ENCODE assay signal across 29 cellular contexts in the genomic region with DNA sequence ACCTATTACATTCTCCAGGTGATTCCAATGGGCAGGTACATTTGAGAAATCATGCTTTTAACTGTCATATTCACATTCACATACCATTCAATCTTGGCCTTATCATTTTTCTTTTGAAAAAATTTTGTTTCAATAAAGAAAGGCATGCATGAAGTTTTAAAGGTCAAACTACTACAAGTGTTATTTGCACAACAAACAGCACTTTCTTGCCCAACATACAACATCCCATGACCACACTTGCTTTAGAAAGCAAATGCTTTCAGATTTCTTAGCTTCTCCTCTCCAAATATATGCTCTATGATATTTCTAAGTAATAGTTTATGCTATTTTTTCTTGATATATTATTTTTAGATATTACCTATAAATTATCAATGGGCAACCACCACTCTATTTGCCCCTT. TPM values are rescaled to one million over a fixed set of nuclear protein-coding genes. Genes with fewer than 3 reads are reported as not detected.
"Had no signal": no experiment of that assay in that cellular context is flagged by ENCODE, and none has a peak within 500 bp of the region (broad histone marks: within the 10 kb centered on the region; RNA-seq: fewer than 3 reads in every experiment).

No MANE protein-coding gene starts in this region.

- H3K4me3 ChIP-seq: colonic mucosa, coronary artery, dorsolateral prefrontal cortex, esophagus muscularis mucosa, esophagus squamous epithelium, gastrocnemius medialis, gastroesophageal sphincter, heart left ventricle, heart right ventricle had no signal

- ATAC-seq: effector memory CD8-positive, alpha-beta T cell; esophagus mucosa; foreskin keratinocyte; gastrocnemius medialis; gastroesophageal sphincter; heart left ventricle; heart right ventricle had no signal

- H3K9me3 ChIP-seq: colonic mucosa, esophagus muscularis mucosa, esophagus squamous epithelium, gastrocnemius medialis, gastroesophageal sphincter, heart left ventricle had no signal

- H3K4me1 ChIP-seq: colonic mucosa, esophagus muscularis mucosa, esophagus squamous epithelium, foreskin keratinocyte, gastrocnemius medialis, gastroesophageal sphincter, heart left ventricle, heart right ventricle had no signal

- DNase-seq: colonic mucosa; cortex of kidney; dermis blood vessel endothelial cell; dorsolateral prefrontal cortex; effector CD4-positive, alpha-beta T cell; effector CD8-positive, alpha-beta T cell; effector memory CD4-positive, alpha-beta T cell; effector memory CD8-positive, alpha-beta T cell; endodermal cell; erythroblast; esophagus squamous epithelium; foreskin fibroblast; foreskin keratinocyte; foreskin melanocyte; gastrocnemius medialis; glutamatergic neuron; head of caudate nucleus; heart left ventricle; heart right ventricle had no signal

- H3K27me3 ChIP-seq: colonic mucosa, esophagus muscularis mucosa, esophagus squamous epithelium, foreskin keratinocyte, gastrocnemius medialis, gastroesophageal sphincter, heart left ventricle, heart right ventricle had no signal

- FAIRE-seq: colon, endometrium, endothelial cell of umbilical vein, frontal cortex had no signal

- H3K27ac ChIP-seq: colonic mucosa, coronary artery, dorsolateral prefrontal cortex, epithelial cell of prostate, esophagus muscularis mucosa, esophagus squamous epithelium, foreskin keratinocyte, gastrocnemius medialis, gastroesophageal sphincter, heart left ventricle, heart right ventricle had no signal

- H3K36me3 ChIP-seq: colonic mucosa, esophagus muscularis mucosa, esophagus squamous epithelium, gastrocnemius medialis, gastroesophageal sphincter, heart left ventricle, heart right ventricle had no signal

RNA-seq across cellular contexts. Expression of gene NLGN4X, which starts 58.2 kb away (rescaled TPM):
- total RNA-seq: endothelial cell of umbilical vein, fibroblast of lung had no signal
